Comparison of ENCODE assay signal across 1 cellular context in genomic region chr3:189262746-189263145, GRCh38.
TF ChIP-seq lines count a peak whose summit lies in the region.

No MANE protein-coding gene starts in this region.

TF ChIP-seq in HepG2, 621 proteins besides CTCF, POLR2A, EP300 and RAD21 (continued from another document):
- TF ChIP-seq ZNF431 (CRISPR knock-in tag; IDR thresholded peaks at IDR 0.05; ENCODE audit: borderline replicate concordance, low read depth) (no peak), SNAPC2 (CRISPR knock-in tag; IDR thresholded peaks at IDR 0.05) (no peak), ATAD3A (CRISPR knock-in tag; IDR thresholded peaks at IDR 0.05) (no peak), PHF8 (CRISPR knock-in tag; IDR thresholded peaks at IDR 0.05) (no peak), NFYB (CRISPR knock-in tag; IDR thresholded peaks at IDR 0.05) (no peak), ZFX (CRISPR knock-in tag; IDR thresholded peaks at IDR 0.05; ENCODE audit: low read depth) (no peak), BRD4 (CRISPR knock-in tag; IDR thresholded peaks at IDR 0.05) (no peak), ZNF263 (CRISPR knock-in tag; IDR thresholded peaks at IDR 0.05) (no peak)
